Comparison of ENCODE assay signal across 11 cellular contexts in genomic region chr2:66436546-66436945, GRCh38. TPM values are rescaled to one million over a fixed set of nuclear protein-coding genes. Genes with fewer than 3 reads are reported as not detected.
A peak's percentile ranks its signal among the peaks of the same experiment; 100 is the strongest.
DNase-seq lines count a peak whose midpoint lies in the region; ATAC-seq and TF ChIP-seq lines count a peak whose summit lies in the region.
"Had no signal": no experiment of that assay in that cellular context is flagged by ENCODE, and none has a peak within 500 bp of the region (broad histone marks: within the 10 kb centered on the region; RNA-seq: fewer than 3 reads in every experiment).

No MANE protein-coding gene starts in this region.

- H3K27ac ChIP-seq in RWPE2 (ENCODE audit: poor library complexity, severe bottlenecking) (peak overlapping the region; percentile 80), parathyroid adenoma (peak overlapping the region; percentile 81)
- no peak overlapping the region for H3K27ac ChIP-seq in CD4-positive, alpha-beta memory T cell (ENCODE audit: low read depth, low read length)
- no peak overlapping the region for H3K27ac ChIP-seq in naive thymus-derived CD4-positive, alpha-beta T cell (ENCODE audit: low read depth, low read length)

- H3K4me3 ChIP-seq in AG04449 (ENCODE audit: low read depth, low read length) (peak overlapping the region; percentile 67), RWPE2 (ENCODE audit: severe bottlenecking) (peak overlapping the region; percentile 81), fibroblast of villous mesenchyme (ENCODE audit: low read depth, low read length) (peak overlapping the region; percentile 85), parathyroid adenoma (ENCODE audit: low read depth, low read length) (peak overlapping the region; percentile 92)
- H3K4me3 ChIP-seq in CD4-positive, alpha-beta memory T cell (ENCODE audit: low read length in 2 of 2): no peak overlapping the region
- no peak overlapping the region for H3K4me3 ChIP-seq in naive thymus-derived CD4-positive, alpha-beta T cell (ENCODE audit: low read length)

- H3K4me2 ChIP-seq in parathyroid adenoma (ENCODE audit: low read length): peak overlapping the region; percentile 80

- H3K9me3 ChIP-seq in RWPE2 (ENCODE audit: severe bottlenecking): no peaks in the 10 kb centered on the region
- no peaks in the 10 kb centered on the region for H3K9me3 ChIP-seq in parathyroid adenoma (ENCODE audit: control insufficient read depth, low read length)
- H3K9me3 ChIP-seq in CD4-positive, alpha-beta memory T cell (ENCODE audit: control insufficient read depth in 1 of 2, low read length in 2 of 2): no peaks in the 10 kb centered on the region
- no peaks in the 10 kb centered on the region for H3K9me3 ChIP-seq in naive thymus-derived CD4-positive, alpha-beta T cell (ENCODE audit: control insufficient read depth in 2 of 3, low read length in 3 of 3)

- H3K79me2 ChIP-seq in parathyroid adenoma: peaks cover 17% of the 10 kb centered on the region

- ATAC-seq in RWPE2 (ENCODE audit: low read depth): no peak
- no peak for ATAC-seq in naive thymus-derived CD4-positive, alpha-beta T cell

- no peak overlapping the region for H3K27ac Mint-ChIP-seq in CD4-positive, alpha-beta memory T cell
- H3K27ac Mint-ChIP-seq in naive thymus-derived CD4-positive, alpha-beta T cell: no peak overlapping the region
- H3K27ac Mint-ChIP-seq: CD4-positive, CD25-positive, alpha-beta regulatory T cell had no signal

- H2AFZ ChIP-seq in parathyroid adenoma: no peak overlapping the region

- H3K36me3 ChIP-seq in RWPE2 (ENCODE audit: low read depth): peaks cover 21% of the 10 kb centered on the region
- no peaks in the 10 kb centered on the region for H3K36me3 ChIP-seq in parathyroid adenoma (ENCODE audit: control insufficient read depth, insufficient read depth, low read length)
- H3K36me3 ChIP-seq in CD4-positive, alpha-beta memory T cell (ENCODE audit: insufficient read depth, low read length): no peaks in the 10 kb centered on the region
- H3K36me3 ChIP-seq in naive thymus-derived CD4-positive, alpha-beta T cell (ENCODE audit: control insufficient read depth in 2 of 3, insufficient read depth in 3 of 3, low read length in 3 of 3): no peaks in the 10 kb centered on the region

- peaks cover 0 to 1% of the 10 kb centered on the region in 2 donors for H3K36me3 Mint-ChIP-seq in CD4-positive, alpha-beta memory T cell
- peaks cover 0 to 4% (median 0%) of the 10 kb centered on the region in 5 donors for H3K36me3 Mint-ChIP-seq in naive thymus-derived CD4-positive, alpha-beta T cell
- H3K36me3 Mint-ChIP-seq: CD4-positive, CD25-positive, alpha-beta regulatory T cell had no signal

- TF ChIP-seq CTCF in AG04449 (IDR thresholded peaks at IDR 0.05; ENCODE audit: insufficient read depth, low read length, missing control alignments) (no peak), RWPE2 (IDR thresholded peaks at IDR 0.05; ENCODE audit: poor library complexity, severe bottlenecking) (no peak), fibroblast of villous mesenchyme (IDR thresholded peaks at IDR 0.05; ENCODE audit: insufficient read depth, low read depth, low read length) (no peak), parathyroid adenoma (IDR thresholded peaks at IDR 0.05) (no peak)

- peak overlapping the region in 2 of 8 donors; percentile 35 to 50 for H3K4me3 Mint-ChIP-seq in CD4-positive, alpha-beta memory T cell
- H3K4me3 Mint-ChIP-seq in naive thymus-derived CD4-positive, alpha-beta T cell: no peak overlapping the region

- no peak for DNase-seq in AG04449 (ENCODE audit: low read depth, low spot score)
- no peak for DNase-seq in RWPE2 (ENCODE audit: low spot score)
- no peak for DNase-seq in fibroblast of villous mesenchyme (ENCODE audit: low read depth)
- DNase-seq in DMS53 treated with DMSO at 0.1 percent for 48 hours (lab: John Stamatoyannopoulos, UW; ENCODE audit: unreplicated experiment): no peak
- no peak for DNase-seq in CD4-positive, alpha-beta memory T cell
- no peak for DNase-seq in NCI-H82 treated with DMSO at 0.1 percent for 48 hours (lab: John Stamatoyannopoulos, UW; ENCODE audit: unreplicated experiment)
- no peak for DNase-seq in naive thymus-derived CD4-positive, alpha-beta T cell
- DNase-seq: activated T-cell treated with anti-CD3 and anti-CD28 coated beads, Interleukin-2, amount 50 U/mL, for 1 hour; CD4-positive, CD25-positive, alpha-beta regulatory T cell; MV-4-11 had no signal

- H3K9me3 Mint-ChIP-seq in CD4-positive, alpha-beta memory T cell: peaks cover 0 to 19% (median 8%) of the 10 kb centered on the region in 8 donors
- peaks cover 0 to 4% (median 0%) of the 10 kb centered on the region in 11 donors for H3K9me3 Mint-ChIP-seq in naive thymus-derived CD4-positive, alpha-beta T cell

- H3K27me3 Mint-ChIP-seq in CD4-positive, alpha-beta memory T cell: peaks cover 49 to 56% of the 10 kb centered on the region in 2 donors
- H3K27me3 Mint-ChIP-seq in naive thymus-derived CD4-positive, alpha-beta T cell: peaks cover 73 to 90% (median 85%) of the 10 kb centered on the region in 5 donors

- H3K9ac ChIP-seq in parathyroid adenoma: no peak overlapping the region

- H3K27me3 ChIP-seq in RWPE2 (ENCODE audit: insufficient read depth, poor library complexity, severe bottlenecking) (no peaks in the 10 kb centered on the region), parathyroid adenoma (ENCODE audit: control insufficient read depth, insufficient read depth, low read length) (no peaks in the 10 kb centered on the region)
- peaks cover 9% of the 10 kb centered on the region for H3K27me3 ChIP-seq in CD4-positive, alpha-beta memory T cell (ENCODE audit: insufficient read depth, low read length)
- peaks cover 0 to 10% of the 10 kb centered on the region in 2 donors for H3K27me3 ChIP-seq in naive thymus-derived CD4-positive, alpha-beta T cell (ENCODE audit: control insufficient read depth in 2 of 2, insufficient read depth in 2 of 2, low read length in 2 of 2)

- CTCF ChIA-PET in AG04449 (lab: Yijun Ruan, JAX): interaction anchor here (0.8 to 7.1 kb wide), 5 partner anchors 8 to 779 kb away, joined by 3 to 62 read pairs (median 3); no protein-coding TSS in a partner anchor
- CTCF ChIA-PET in CD4-positive, alpha-beta memory T cell (lab: Charles Lee; ENCODE audit: partially characterized antibody): no interaction called here
- CTCF ChIA-PET in naive thymus-derived CD4-positive, alpha-beta T cell (lab: Charles Lee): no interaction called here

- H3K4me1 Mint-ChIP-seq in CD4-positive, alpha-beta memory T cell: peaks cover 14 to 35% (median 25%) of the 10 kb centered on the region in 4 donors
- H3K4me1 Mint-ChIP-seq in naive thymus-derived CD4-positive, alpha-beta T cell: peaks cover 22 to 49% (median 37%) of the 10 kb centered on the region in 7 donors

- intact Hi-C loops in CD4-positive, alpha-beta memory T cell (cut with micrococcal nuclease): no loop called here
- intact Hi-C loops in naive thymus-derived CD4-positive, alpha-beta T cell (cut with micrococcal nuclease): no loop called here

- no peaks in the 10 kb centered on the region for H3K4me1 ChIP-seq in RWPE2 (ENCODE audit: insufficient read depth, poor library complexity, severe bottlenecking)
- no peaks in the 10 kb centered on the region for H3K4me1 ChIP-seq in parathyroid adenoma
- H3K4me1 ChIP-seq in CD4-positive, alpha-beta memory T cell (ENCODE audit: insufficient read depth, low read length): peaks cover 18% of the 10 kb centered on the region
- peaks cover 0 to 4% of the 10 kb centered on the region in 2 donors for H3K4me1 ChIP-seq in naive thymus-derived CD4-positive, alpha-beta T cell (ENCODE audit: control insufficient read depth in 2 of 2, insufficient read depth in 2 of 2, low read length in 2 of 2)

- POLR2A ChIA-PET in AG04449 (lab: Yijun Ruan, JAX): interaction anchor here (0.6 to 3.5 kb wide), 6 partner anchors 9 to 1336 kb away, joined by 3 to 55 read pairs (median 3); no protein-coding TSS in a partner anchor
- POLR2A ChIA-PET in CD4-positive, alpha-beta memory T cell (lab: Charles Lee; ENCODE audit: partially characterized antibody): no interaction called here
- POLR2A ChIA-PET in naive thymus-derived CD4-positive, alpha-beta T cell (lab: Charles Lee): no interaction called here

RNA-seq across cellular contexts. Expression of gene MEIS1, which starts 1.6 kb away (rescaled TPM):
- total RNA-seq in fibroblast of villous mesenchyme: 87.3 and 107 TPM in 2 replicates
- not detected for total RNA-seq in CD4-positive, alpha-beta memory T cell
- polyA plus RNA-seq in CD4-positive, alpha-beta memory T cell: not detected
- 1 to 10 TPM in 1 of 5 experiments, under 1 TPM in 2, not detected in 2; 0.05 to 5.6 (median 0.56) TPM for total RNA-seq in naive thymus-derived CD4-positive, alpha-beta T cell
- polyA plus RNA-seq in naive thymus-derived CD4-positive, alpha-beta T cell: not detected
- polyA plus RNA-seq: CD4-positive, CD25-positive, alpha-beta regulatory T cell had no signal

Comparison
In these comparisons a context has a peak if more than half of its experiments do, and no peak if none do; other contexts are left out.
1. H3K4me3 ChIP-seq: peak in AG04449 (single experiment), RWPE2 (single experiment), fibroblast of villous mesenchyme (single experiment) and parathyroid adenoma (single experiment); none in CD4-positive, alpha-beta memory T cell (0 of 2) and naive thymus-derived CD4-positive, alpha-beta T cell (single experiment).
2. H3K27ac ChIP-seq: peak in RWPE2 (single experiment) and parathyroid adenoma (single experiment); none in CD4-positive, alpha-beta memory T cell (single experiment) and naive thymus-derived CD4-positive, alpha-beta T cell (single experiment).
3. RNA of gene MEIS1, which starts 1.6 kb away (total RNA-seq): 87.3 to 107 TPM in fibroblast of villous mesenchyme; 0.05 to 5.6 TPM in naive thymus-derived CD4-positive, alpha-beta T cell and not detected in CD4-positive, alpha-beta memory T cell; every median in the first group is over 10 times any median in the second.